8 cellular contexts compared by ENCODE assay signal in genomic region chr11:57566035-57566504, GRCh38. TPM values are rescaled to one million over a fixed set of nuclear protein-coding genes. Genes with fewer than 3 reads are reported as not detected.
DNase-seq lines count a peak whose midpoint lies in the region; ATAC-seq and TF ChIP-seq lines count a peak whose summit lies in the region.

No MANE protein-coding gene starts in this region.

- no peaks in the 10 kb centered on the region for H3K27me3 ChIP-seq in liver (ENCODE audit: control insufficient read depth in 4 of 4, insufficient read depth in 4 of 4, low read length in 3 of 4)
- no peaks in the 10 kb centered on the region for H3K27me3 ChIP-seq in suprapubic skin

- no peaks in the 10 kb centered on the region for H3K27me3 Mint-ChIP-seq in chondrocyte (ENCODE audit: low read depth)

- no peak for TF ChIP-seq POLR2A in suprapubic skin (IDR thresholded peaks at IDR 0.05)

- POLR2A ChIA-PET in RWPE1 (lab: Yijun Ruan, JAX; ENCODE audit: low non-redundant PET) (no interaction called here), HEK293T (lab: Yijun Ruan, JAX) (no interaction called here)

- peak; percentile 22 for DNase-seq in DMS79 (lab: John Stamatoyannopoulos, UW)
- DNase-seq in RWPE1 (ENCODE audit: low spot score) = peak; percentile 33
- no peak for DNase-seq in chondrocyte (ENCODE audit: low spot score)
- DNase-seq in suprapubic skin (ENCODE audit: low spot score in 2 of 2) = no peak
- no peak for DNase-seq in HEK293T (ENCODE audit: extremely low spot score)

- peak overlapping the region; percentile 1 to 77 for H3K9ac ChIP-seq in liver (ENCODE audit: low read depth in 1 of 2, low read length in 2 of 2)

- H3K4me3 ChIP-seq in liver (ENCODE audit: low read depth in 1 of 3, low read length in 3 of 3) (peak overlapping the region; percentile 78 to 97 (median 79)), suprapubic skin (peak overlapping the region; percentile 96)

- TF ChIP-seq RAD21 in liver (IDR thresholded peaks at IDR 0.05) = peak; percentile 46 to 61

- TF ChIP-seq CTCF in RWPE1 (conservative IDR thresholded peaks at IDR 0.05; ENCODE audit: low read depth) = no peak
- no peak for TF ChIP-seq CTCF in chondrocyte (IDR thresholded peaks at IDR 0.05)
- TF ChIP-seq CTCF in liver (IDR thresholded peaks at IDR 0.05; ENCODE audit: low read depth, low read length, missing input control) = no peak
- no peak for TF ChIP-seq CTCF in suprapubic skin (IDR thresholded peaks at IDR 0.05)

- H3K36me3 ChIP-seq in liver (ENCODE audit: control insufficient read depth in 4 of 4, insufficient read depth in 3 of 4, low read depth in 1 of 4, low read length in 3 of 4) (no peaks in the 10 kb centered on the region), suprapubic skin (no peaks in the 10 kb centered on the region)

- H3K4me1 Mint-ChIP-seq in chondrocyte (ENCODE audit: low read depth) = peaks cover 32% of the 10 kb centered on the region

- TF ChIP-seq EP300 in suprapubic skin (IDR thresholded peaks at IDR 0.05) = no peak

- H3K27ac ChIP-seq in RWPE1 (peak overlapping the region; percentile 85), liver (ENCODE audit: low read depth in 1 of 2, low read length in 2 of 2) (peak overlapping the region; percentile 85 to 90), suprapubic skin (peak overlapping the region; percentile 73)

- H3K4me1 ChIP-seq in liver (ENCODE audit: control insufficient read depth in 4 of 4, insufficient read depth in 4 of 4, low read length in 3 of 4) (peaks cover 8 to 37% (median 24%) of the 10 kb centered on the region in 4 donors), suprapubic skin (peaks cover 40% of the 10 kb centered on the region)

- H3K9me3 ChIP-seq in liver (ENCODE audit: control insufficient read depth in 4 of 4, low read length in 3 of 4) = no peaks in the 10 kb centered on the region
- no peaks in the 10 kb centered on the region for H3K9me3 ChIP-seq in suprapubic skin

- H3K9me3 Mint-ChIP-seq in chondrocyte (ENCODE audit: low read depth) = no peaks in the 10 kb centered on the region

- H3K36me3 Mint-ChIP-seq in chondrocyte (ENCODE audit: low read depth) = no peaks in the 10 kb centered on the region

- peak overlapping the region; percentile 36 for H3K4me3 Mint-ChIP-seq in chondrocyte (ENCODE audit: unreplicated experiment)

- 17% methylated on average over 3 of the region's 3 CpGs for WGBS in liver
- whole genome bisulfite sequencing in suprapubic skin = 32% methylated on average over 3 of the region's 3 CpGs

- CTCF ChIA-PET in RWPE1 (lab: Yijun Ruan, JAX) (interaction anchor here (0.6 kb wide), 1 partner anchor 108 kb away, joined by 3 read pairs; no protein-coding TSS in a partner anchor), HEK293T (lab: Yijun Ruan, JAX) (interaction anchor here (1.1 kb wide), 1 partner anchor 78 kb away, joined by 4 read pairs; no protein-coding TSS in a partner anchor)

- ATAC-seq in GM19324 (IDR thresholded peaks at IDR 0.05; ENCODE audit: low FRiP score, unreplicated experiment) (peak; percentile 68), HG03354 (IDR thresholded peaks at IDR 0.05; ENCODE audit: poor library complexity, severe bottlenecking, unreplicated experiment) (peak; percentile 67)

- H3K27ac Mint-ChIP-seq in chondrocyte (ENCODE audit: unreplicated experiment) = peak overlapping the region; percentile 45

TF ChIP-seq in liver, 16 proteins besides CTCF, POLR2A, EP300 and RAD21 (continues in another document):
- TF ChIP-seq TAF1 (conservative IDR thresholded peaks at IDR 0.05) (no peak), REST (IDR thresholded peaks at IDR 0.05) (peak; percentile 52), HNF4G (IDR thresholded peaks at IDR 0.05) (peak; percentile 50), HNF4A (conservative IDR thresholded peaks at IDR 0.05) (peak; percentile 81 to 85), FOXA1 (IDR thresholded peaks at IDR 0.05) (no peak), SP1 (IDR thresholded peaks at IDR 0.05) (peak; percentile 84), MAX (IDR thresholded peaks at IDR 0.05) (peak; percentile 71), YY1 (IDR thresholded peaks at IDR 0.05) (peak; percentile 85), RXRA (IDR thresholded peaks at IDR 0.05) (peak; percentile 78 to 89), FOXA2 (IDR thresholded peaks at IDR 0.05) (peak; percentile 9)

TF ChIP-seq in HEK293T, 16 proteins besides CTCF, POLR2A, EP300 and RAD21:
- TF ChIP-seq FOXK2 (IDR thresholded peaks at IDR 0.05) (no peak), HDGF (IDR thresholded peaks at IDR 0.05; ENCODE audit: borderline replicate concordance) (no peak), CTBP1 (IDR thresholded peaks at IDR 0.05; ENCODE audit: borderline replicate concordance) (no peak), NFRKB (IDR thresholded peaks at IDR 0.05) (no peak), ELF4 (IDR thresholded peaks at IDR 0.05) (no peak), FOXA1 (IDR thresholded peaks at IDR 0.05) (no peak), SP1 (IDR thresholded peaks at IDR 0.05) (no peak), FOXM1 (IDR thresholded peaks at IDR 0.05; ENCODE audit: borderline replicate concordance) (no peak), ZNF384 (IDR thresholded peaks at IDR 0.05) (no peak), ARNT (IDR thresholded peaks at IDR 0.05) (no peak), L3MBTL2 (conservative IDR thresholded peaks at IDR 0.05) (no peak), LEF1 (IDR thresholded peaks at IDR 0.05; ENCODE audit: borderline replicate concordance) (no peak), SUZ12 (IDR thresholded peaks at IDR 0.05) (no peak), PKNOX1 (IDR thresholded peaks at IDR 0.05) (no peak), TARDBP (IDR thresholded peaks at IDR 0.05) (no peak), BHLHE40 (IDR thresholded peaks at IDR 0.05; ENCODE audit: borderline replicate concordance) (no peak)

RNA-seq across cellular contexts. Expression of gene UBE2L6, which starts 1.4 kb away (rescaled TPM):
- total RNA-seq in chondrocyte (8.8 to 24.9 TPM (median 9.9 TPM) in 3 replicates), liver (10 to 100 TPM; 18.6 to 44.8 TPM), suprapubic skin (10 to 100 TPM; 14.2 to 32.4 (median 25.5) TPM)
- polyA plus RNA-seq in liver = 10 to 100 TPM; 85.4 to 97.2 TPM

RNA-seq across cellular contexts. Expression of gene SMTNL1, which starts 28.7 kb away (rescaled TPM):
- total RNA-seq in chondrocyte (not detected in 3 replicates), liver (not detected), suprapubic skin (not detected)
- not detected for polyA plus RNA-seq in liver

RNA-seq across cellular contexts. Expression of gene SERPING1, which starts 31.4 kb away (rescaled TPM):
- 1.8 to 4.6 TPM (median 4.5 TPM) in 3 replicates for total RNA-seq in chondrocyte
- total RNA-seq in liver = 100 to 1,000 TPM; 235 to 541 TPM
- 1,000 to 10,000 TPM; 2,487 to 2,911 TPM for polyA plus RNA-seq in liver
- total RNA-seq in suprapubic skin = 100 to 1,000 TPM in 2 of 4 donors, 10 to 100 TPM in 2; 93.3 to 173 (median 119) TPM

RNA-seq across cellular contexts. Expression of gene TIMM10, which starts 35.5 kb away (rescaled TPM):
- total RNA-seq in chondrocyte = 37.5 to 61.6 TPM (median 43.2 TPM) in 3 replicates
- total RNA-seq in liver = 10 to 100 TPM; 19.8 to 23.7 TPM
- 10 to 100 TPM; 36.9 to 77.4 TPM for polyA plus RNA-seq in liver
- total RNA-seq in suprapubic skin = 10 to 100 TPM; 26.2 to 43.0 (median 40.1) TPM

RNA-seq across cellular contexts. Expression of gene SLC43A1, which starts 50.6 kb away (rescaled TPM):
- total RNA-seq in chondrocyte (5.2 to 5.6 TPM (median 5.3 TPM) in 3 replicates), liver (100 to 1,000 TPM; 107 to 171 TPM), suprapubic skin (10 to 100 TPM; 13.8 to 48.8 (median 22.3) TPM)
- polyA plus RNA-seq in liver = 100 to 1,000 TPM in 1 of 2 donors, 10 to 100 TPM in 1; 85.6 to 108 TPM

Comparison
In these comparisons a context has a peak if more than half of its experiments do, and no peak if none do; other contexts are left out.
1. DNase-seq: peak in DMS79 (single experiment) and RWPE1 (single experiment); none in chondrocyte (single experiment), suprapubic skin (0 of 2) and HEK293T (single experiment).
2. RNA of gene SERPING1, which starts 31.4 kb away (total RNA-seq): 235 to 541 TPM in liver and 93.3 to 173 TPM in suprapubic skin; 1.8 to 4.6 TPM in chondrocyte; every median in the first group is over 10 times any median in the second.
3. Peak in every context shown above with its lines, with median percentiles within 50 percentile points of each other: H3K27ac ChIP-seq.